Comparison of ENCODE assay signal across 1 cellular context in genomic region chr6:149319413-149319812, GRCh38.
TF ChIP-seq lines count a peak whose summit lies in the region.

No MANE protein-coding gene starts in this region.

TF ChIP-seq in GM23338, 12 proteins besides CTCF, POLR2A, EP300 and RAD21 (continued from another document):
- TF ChIP-seq ZNF462 (CRISPR knock-in tag; IDR thresholded peaks at IDR 0.05) (no peak), JUNB (IDR thresholded peaks at IDR 0.05; ENCODE audit: unreplicated experiment) (no peak), EZH2 (IDR thresholded peaks at IDR 0.05; ENCODE audit: low read depth, unreplicated experiment) (no peak), POLR2AphosphoS5 (IDR thresholded peaks at IDR 0.05; ENCODE audit: low read depth) (no peak), REST (IDR thresholded peaks at IDR 0.05; ENCODE audit: unreplicated experiment) (no peak), ZNF331 (CRISPR knock-in tag; IDR thresholded peaks at IDR 0.05; ENCODE audit: low read depth) (no peak), STAT1 (IDR thresholded peaks at IDR 0.05; ENCODE audit: unreplicated experiment) (no peak)
